18 cellular contexts compared by ENCODE assay signal in genomic region chr1:53893999-53894636, GRCh38. TPM values are rescaled to one million over a fixed set of nuclear protein-coding genes. Genes with fewer than 3 reads are reported as not detected.
DNase-seq lines count a peak whose midpoint lies in the region; ATAC-seq and TF ChIP-seq lines count a peak whose summit lies in the region.
"Had no signal": no experiment of that assay in that cellular context is flagged by ENCODE, and none has a peak within 500 bp of the region (broad histone marks: within the 10 kb centered on the region; RNA-seq: fewer than 3 reads in every experiment).

DIO1 (plus strand) TSS chr1:53894187; CDS start chr1:53894211, 24 bp downstream.

- peak; percentile 40 for ATAC-seq in WTC11
- ATAC-seq in right lobe of liver = peak; percentile 67 to 85 (median 74)
- ATAC-seq: natural killer cell; sciatic nerve; stimulated activated memory B cell treated with anti-CD40 and anti-IgM and Interleukin-4, amounts not matched to agents 10 μg/mL and 1 μg/mL and 100 μg/mL, for 72 hours had no signal

- H3K36me3 ChIP-seq in right lobe of liver = no peaks in the 10 kb centered on the region
- H3K36me3 ChIP-seq: adrenal gland, Peyer's patch had no signal

- H3K27me3 ChIP-seq in right lobe of liver = no peaks in the 10 kb centered on the region
- H3K27me3 ChIP-seq: adrenal gland, Peyer's patch had no signal

- peaks cover 0 to 48% (median 13%) of the 10 kb centered on the region in 4 donors for H3K4me1 ChIP-seq in right lobe of liver

- 38% methylated on average over 8 of the region's 14 CpGs for WGBS in right lobe of liver (ENCODE audit: insufficient coverage, low coverage, low lambda C conversion rate, missing lambda C conversion rate)

- DNase-seq in stimulated activated CD4-positive, alpha-beta T cell treated with anti-CD3 and anti-CD28 coated beads, Interleukin-1b, Interleukin-23, amount 100 ng/mL, for 48 hours = peak; percentile 6
- DNase-seq in stimulated activated CD4-positive, alpha-beta T cell treated with anti-CD3 and anti-CD28 coated beads, Interleukin-12 subunit alpha, Interleukin-12 subunit beta, amount 100 ng/mL, for 4 hours = no peak
- DNase-seq in WTC11 (ENCODE audit: low spot score) (peak; percentile 44), right lobe of liver (peak; percentile 86 to 94 (median 91)), DMS 273 treated with DMSO at 0.1 percent for 48 hours (lab: John Stamatoyannopoulos, UW) (no peak), RWPE1 (ENCODE audit: low spot score) (no peak), AG08396 (ENCODE audit: low spot score) (no peak)
- DNase-seq: central memory CD4-positive, alpha-beta T cell; effector memory CD4-positive, alpha-beta T cell; natural killer cell; Peyer's patch had no signal

- TF ChIP-seq CTCF in WTC11 (IDR thresholded peaks at IDR 0.05) = no peak
- TF ChIP-seq CTCF in right lobe of liver (IDR thresholded peaks at IDR 0.05) = no peak
- no peak for TF ChIP-seq CTCF in RWPE1 (conservative IDR thresholded peaks at IDR 0.05; ENCODE audit: low read depth)

- H3K27ac ChIP-seq in right lobe of liver = peak within 1 kb of the TSS; percentile 69 to 92 (median 91)
- no peak within 1 kb of the TSS for H3K27ac ChIP-seq in RWPE1
- H3K27ac ChIP-seq: HL-60 had no signal

- POLR2A ChIA-PET in WTC11 (lab: Charles Lee) (no interaction called here), RWPE1 (lab: Yijun Ruan, JAX; ENCODE audit: low non-redundant PET) (no interaction called here)

- TF ChIP-seq POLR2A in right lobe of liver (IDR thresholded peaks at IDR 0.05) = peak; percentile 81

- CTCF ChIA-PET in WTC11 (lab: Charles Lee) = interaction anchor here (0.9 kb wide), 1 partner anchor 15 kb away, joined by 3 read pairs; no protein-coding TSS in a partner anchor
- CTCF ChIA-PET in RWPE1 (lab: Yijun Ruan, JAX) = interaction anchor here (0.6 kb wide), 1 partner anchor 65 kb away, joined by 4 read pairs; no protein-coding TSS in a partner anchor

- intact Hi-C loops in right lobe of liver (cut with DNase I) = loop anchor here in 1 of 2 donors (5.0 kb wide), 1 partner anchor 53 kb away; the partner anchor contains the start of genes IFT25 and LRRC42

- peaks cover 10% of the 10 kb centered on the region for H3K4me1 Mint-ChIP-seq in WTC11

- no peak within 1 kb of the TSS for H3K4me3 Mint-ChIP-seq in WTC11
- H3K4me3 Mint-ChIP-seq: natural killer cell; stimulated activated memory B cell treated with anti-CD40 and anti-IgM and Interleukin-4, amounts not matched to agents 10 μg/mL and 1 μg/mL and 100 μg/mL, for 72 hours had no signal

- no peaks in the 10 kb centered on the region for H3K9me3 Mint-ChIP-seq in WTC11
- H3K9me3 Mint-ChIP-seq: natural killer cell; stimulated activated memory B cell treated with anti-CD40 and anti-IgM and Interleukin-4, amounts not matched to agents 10 μg/mL and 1 μg/mL and 100 μg/mL, for 72 hours had no signal

- H3K36me3 Mint-ChIP-seq in WTC11 = no peaks in the 10 kb centered on the region
- H3K36me3 Mint-ChIP-seq: natural killer cell; stimulated activated memory B cell treated with anti-CD40 and anti-IgM and Interleukin-4, amounts not matched to agents 10 μg/mL and 1 μg/mL and 100 μg/mL, for 72 hours had no signal

- no peaks in the 10 kb centered on the region for H3K9me3 ChIP-seq in right lobe of liver
- H3K9me3 ChIP-seq: adrenal gland, Peyer's patch had no signal

- peak within 1 kb of the TSS; percentile 36 to 63 (median 51) for H3K4me3 ChIP-seq in right lobe of liver
- H3K4me3 ChIP-seq: adrenal gland, Peyer's patch had no signal

- peaks cover 19% of the 10 kb centered on the region for H3K27me3 Mint-ChIP-seq in WTC11 (ENCODE audit: low read depth)

- no peak within 1 kb of the TSS; the same call in 1 of the 2 replicates for H3K27ac Mint-ChIP-seq in WTC11
- H3K27ac Mint-ChIP-seq: stimulated activated memory B cell treated with anti-CD40 and anti-IgM and Interleukin-4, amounts not matched to agents 10 μg/mL and 1 μg/mL and 100 μg/mL, for 72 hours had no signal

TF ChIP-seq in WTC11, 78 proteins besides CTCF, POLR2A, EP300 and RAD21 (continues in another document):
- no peak for TF ChIP-seq CBFB (CRISPR knock-in tag; IDR thresholded peaks at IDR 0.05; ENCODE audit: low read depth)
- TF ChIP-seq ATF6 (CRISPR knock-in tag; IDR thresholded peaks at IDR 0.05) = no peak
- TF ChIP-seq MAX (CRISPR knock-in tag; IDR thresholded peaks at IDR 0.05) = no peak
- TF ChIP-seq ZNF532 (CRISPR knock-in tag; IDR thresholded peaks at IDR 0.05; ENCODE audit: borderline replicate concordance) = no peak
- TF ChIP-seq TP53 (CRISPR knock-in tag; IDR thresholded peaks at IDR 0.05) = no peak
- TF ChIP-seq ATF1 (CRISPR knock-in tag; IDR thresholded peaks at IDR 0.05) = no peak
- TF ChIP-seq MYBL2 (CRISPR knock-in tag; IDR thresholded peaks at IDR 0.05) = no peak
- no peak for TF ChIP-seq USF1 (CRISPR knock-in tag; IDR thresholded peaks at IDR 0.05)
- TF ChIP-seq E2F4 (CRISPR knock-in tag; IDR thresholded peaks at IDR 0.05; ENCODE audit: borderline replicate concordance, low read depth) = no peak

RNA-seq across cellular contexts. Expression of gene DIO1, which starts in this region (rescaled TPM):
- 0.23 TPM in 1 of 3 replicates, not detected in the others for total RNA-seq in WTC11 (2021)
- 100 to 1,000 TPM in 3 of 6 experiments, 10 to 100 TPM in 3; 27.2 to 132 (median 72.1) TPM for total RNA-seq in right lobe of liver
- total RNA-seq: fibroblast of villous mesenchyme, lung microvascular endothelial cell, natural killer cell, Peyer's patch, sciatic nerve, ureter had no signal

Comparison
In these comparisons a context has a peak if more than half of its experiments do, and no peak if none do; other contexts are left out.
1. RNA of gene DIO1 (total RNA-seq): 27.2 to 132 TPM in right lobe of liver; 0.23 TPM in WTC11; every median in the first group is over 10 times any median in the second.
2. DNase-seq: peak in stimulated activated CD4-positive, alpha-beta T cell treated with anti-CD3 and anti-CD28 coated beads, Interleukin-1b, Interleukin-23, amount 100 ng/mL, for 48 hours (single experiment) and right lobe of liver (3 of 3); none in stimulated activated CD4-positive, alpha-beta T cell treated with anti-CD3 and anti-CD28 coated beads, Interleukin-12 subunit alpha, Interleukin-12 subunit beta, amount 100 ng/mL, for 4 hours (single experiment), DMS 273 treated with DMSO at 0.1 percent for 48 hours (single experiment), RWPE1 (single experiment) and AG08396 (single experiment).
3. Peak in DNase-seq and ATAC-seq in WTC11; RNA of the gene not detected or under 1 TPM.